Comparison of ENCODE assay signal across 9 cellular contexts in the genomic region with DNA sequence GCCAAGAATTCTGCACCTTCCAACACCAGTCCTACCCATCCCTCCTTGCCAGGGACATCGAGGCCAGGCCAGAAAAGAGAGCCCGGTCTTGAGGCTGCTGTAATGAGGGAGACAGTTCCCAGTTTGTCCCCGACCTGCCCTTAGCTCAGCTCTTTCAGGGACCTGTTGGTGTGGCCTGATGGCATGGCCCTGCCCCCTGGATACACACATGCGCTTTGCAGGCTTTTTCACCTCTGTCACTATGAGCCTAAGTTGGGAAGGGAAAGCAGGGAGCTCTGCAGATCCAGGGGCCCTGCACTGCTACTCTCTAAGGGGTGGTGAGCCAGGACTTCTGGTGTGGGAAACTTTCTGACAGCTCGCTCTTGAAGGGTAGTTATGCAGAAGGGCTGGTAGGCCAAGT. TPM values are rescaled to one million over a fixed set of nuclear protein-coding genes. Genes with fewer than 3 reads are reported as not detected.
DNase-seq lines count a peak whose midpoint lies in the region; ATAC-seq and TF ChIP-seq lines count a peak whose summit lies in the region.
"Had no signal": no experiment of that assay in that cellular context is flagged by ENCODE, and none has a peak within 500 bp of the region (broad histone marks: within the 10 kb centered on the region; RNA-seq: fewer than 3 reads in every experiment).

No MANE protein-coding gene starts in this region.

- in situ Hi-C loops in astrocyte of the spinal cord (cut with HindIII; ENCODE audit: low sequenced_read_pairs), result loop anchor here (25.0 kb wide), 1 partner anchor 188 kb away; the partner anchor contains the start of genes HIF1AN and NDUFB8

- no peak for DNase-seq in A673 (ENCODE audit: low spot score)
- no peak for DNase-seq in HL-60 (ENCODE audit: low read depth in 1 of 2, low spot score in 1 of 2)
- DNase-seq in astrocyte of the spinal cord (ENCODE audit: low read depth, low spot score), result no peak
- DNase-seq in activated gamma-delta T cell (lab: John Stamatoyannopoulos, UW), result no peak
- DNase-seq in CD14-positive monocyte (ENCODE audit: low spot score), result no peak
- no peak for DNase-seq in left cardiac atrium

- no peak for TF ChIP-seq CTCF in A673 (conservative IDR thresholded peaks at IDR 0.05; ENCODE audit: low read depth, low read length)
- TF ChIP-seq CTCF in HL-60 (IDR thresholded peaks at IDR 0.05; ENCODE audit: insufficient read depth, low read length), result no peak
- no peak for TF ChIP-seq CTCF in astrocyte of the spinal cord (IDR thresholded peaks at IDR 0.05; ENCODE audit: low read depth, low read length)
- no peak for TF ChIP-seq CTCF in liver (IDR thresholded peaks at IDR 0.05; ENCODE audit: low read depth, low read length, missing input control)
- TF ChIP-seq CTCF in CD14-positive monocyte (IDR thresholded peaks at IDR 0.05), result no peak

- intact Hi-C loops in A673 (cut with micrococcal nuclease; ENCODE audit: unreplicated experiment) (loop anchor here (10.0 kb wide), 1 partner anchor 494 kb away; no protein-coding TSS in a partner anchor), CD14-positive monocyte (cut with micrococcal nuclease) (loop anchor here in 1 of 2 donors (5.0 kb wide), 1 partner anchor 33 kb away; no protein-coding TSS in a partner anchor), left cardiac atrium (cut with DNase I) (no loop called here)

- peak overlapping the region; percentile 94 for H3K27ac ChIP-seq in A673 (ENCODE audit: low read depth, low read length, poor library complexity, severe bottlenecking)
- no peak overlapping the region for H3K27ac ChIP-seq in HL-60 (replicated peaks)
- H3K27ac ChIP-seq in liver (ENCODE audit: low read depth in 1 of 2, low read length in 2 of 2), result peak overlapping the region; percentile 26 to 27

- H3K4me3 ChIP-seq in A673 (ENCODE audit: low read depth, low read length, poor library complexity, severe bottlenecking) (peak overlapping the region; percentile 93), HL-60 (replicated peaks; ENCODE audit: insufficient read depth, low read length) (peak overlapping the region; percentile 81), astrocyte of the spinal cord (ENCODE audit: low read depth, low read length) (peak overlapping the region; percentile 93), liver (ENCODE audit: low read depth in 1 of 3, low read length in 3 of 3) (peak overlapping the region in 2 of 3 donors; percentile 1 to 74)

- peak in 1 of 2 donors; percentile 24 for TF ChIP-seq RAD21 in liver (IDR thresholded peaks at IDR 0.05)

- peak overlapping the region in 1 of 7 donors; percentile 11 for H3K27ac Mint-ChIP-seq in CD14-positive monocyte

- H3K27me3 Mint-ChIP-seq in CD14-positive monocyte (ENCODE audit: low read depth in 3 of 3), result peaks cover 39 to 52% (median 39%) of the 10 kb centered on the region in 3 donors

- ATAC-seq in GM18502 (IDR thresholded peaks at IDR 0.05; ENCODE audit: poor library complexity, unreplicated experiment), result no peak
- no peak for ATAC-seq in left cardiac atrium

- POLR2A ChIA-PET in A673 (lab: Charles Lee; ENCODE audit: low non-redundant PET), result interaction anchor here (0.5 kb wide), 1 partner anchor 27 kb away, joined by 4 read pairs; no protein-coding TSS in a partner anchor

- H3K36me3 ChIP-seq in A673 (ENCODE audit: insufficient read depth, low read length, poor library complexity, severe bottlenecking), result peaks cover 62% of the 10 kb centered on the region
- H3K36me3 ChIP-seq in liver (ENCODE audit: control insufficient read depth in 4 of 4, insufficient read depth in 3 of 4, low read depth in 1 of 4, low read length in 3 of 4), result peaks cover 3 to 21% (median 15%) of the 10 kb centered on the region in 4 donors

- H3K9ac ChIP-seq in liver (ENCODE audit: low read depth in 1 of 2, low read length in 2 of 2), result peak overlapping the region; percentile 5 to 17

- peaks cover 9 to 28% of the 10 kb centered on the region in 2 donors for H3K36me3 Mint-ChIP-seq in CD14-positive monocyte

- H3K9me3 ChIP-seq in A673 (ENCODE audit: low read depth, low read length, poor library complexity, severe bottlenecking) (no peaks in the 10 kb centered on the region), liver (ENCODE audit: control insufficient read depth in 4 of 4, low read length in 3 of 4) (no peaks in the 10 kb centered on the region)

- peaks cover 0 to 15% (median 4%) of the 10 kb centered on the region in 7 donors for H3K9me3 Mint-ChIP-seq in CD14-positive monocyte

- BruUV-seq in A673 (replicated peaks; lab: Mats Ljungman, UMichigan), result no TSS peak

- no peak overlapping the region for H3K4me3 Mint-ChIP-seq in CD14-positive monocyte

- CTCF ChIA-PET in A673 (lab: Charles Lee), result no interaction called here

- 47% methylated on average over 5 of the region's 5 CpGs for WGBS in liver

- H3K27me3 ChIP-seq in A673 (replicated peaks; ENCODE audit: insufficient read depth, low read depth, low read length, poor library complexity) (no peaks in the 10 kb centered on the region), HL-60 (ENCODE audit: insufficient read depth, poor library complexity, severe bottlenecking) (no peaks in the 10 kb centered on the region), liver (ENCODE audit: control insufficient read depth in 4 of 4, insufficient read depth in 4 of 4, low read length in 3 of 4) (no peaks in the 10 kb centered on the region)

- H3K4me1 ChIP-seq in A673 (ENCODE audit: insufficient read depth, low read length, poor library complexity, severe bottlenecking) (peaks cover 21% of the 10 kb centered on the region), liver (ENCODE audit: control insufficient read depth in 4 of 4, insufficient read depth in 4 of 4, low read length in 3 of 4) (peaks cover 21 to 66% (median 44%) of the 10 kb centered on the region in 4 donors)

- peaks cover 20% of the 10 kb centered on the region for H3K4me1 Mint-ChIP-seq in CD14-positive monocyte

TF ChIP-seq in liver, 16 proteins besides CTCF, POLR2A, EP300 and RAD21:
- TF ChIP-seq FOXA1 (IDR thresholded peaks at IDR 0.05), result peak; percentile 4
- peak in 1 of 2 donors; percentile 33 for TF ChIP-seq RXRA (IDR thresholded peaks at IDR 0.05)
- TF ChIP-seq REST (IDR thresholded peaks at IDR 0.05), result no peak
- TF ChIP-seq HNF4G (IDR thresholded peaks at IDR 0.05), result no peak
- no peak for TF ChIP-seq NR2F2 (IDR thresholded peaks at IDR 0.05)
TF ChIP-seq in liver: peak in this region for 2.

RNA-seq across cellular contexts. Expression of gene SCD, which starts 2.1 kb away (rescaled TPM):
- total RNA-seq in A673 (2021) (519 and 559 TPM in 2 replicates), liver (1,000 to 10,000 TPM in 1 of 2 donors, 100 to 1,000 TPM in 1; 130 to 1,255 TPM), left cardiac atrium (100 to 1,000 TPM; 197 to 969 TPM)
- polyA plus RNA-seq in liver (100 to 1,000 TPM in 1 of 2 donors, 10 to 100 TPM in 1; 43.4 to 338 TPM), CD14-positive monocyte (1 to 10 TPM; 1.0 to 3.4 TPM)

RNA-seq across cellular contexts. Expression of gene PKD2L1, which starts 19.1 kb away (rescaled TPM):
- total RNA-seq in A673 (2021) (not detected in 2 replicates), liver (under 1 TPM; 0.08 to 0.14 TPM), left cardiac atrium (under 1 TPM in 1 of 2 donors, not detected in 1; 0.44 TPM)
- polyA plus RNA-seq in liver (under 1 TPM; 0.06 to 0.15 TPM), CD14-positive monocyte (1 to 10 TPM in 1 of 2 donors, not detected in 1; 1.5 TPM)
- total RNA-seq: RPMI7951 had no signal

Comparison
In these comparisons a context has a peak if more than half of its experiments do, and no peak if none do; other contexts are left out.
1. H3K4me3 ChIP-seq: peak in every context shown above with its lines; median percentile 93 in A673; 93 in astrocyte of the spinal cord; 81 in HL-60; 38 in liver.